8 cellular contexts compared by ENCODE assay signal in genomic region chr1:165235777-165236285, GRCh38.
DNase-seq lines count a peak whose midpoint lies in the region; ATAC-seq and TF ChIP-seq lines count a peak whose summit lies in the region.

No MANE protein-coding gene starts in this region.

- POLR2A ChIA-PET in WTC11 (lab: Charles Lee), result interaction anchor here (0.6 kb wide), 1 partner anchor 214 kb away, joined by 5 read pairs; no protein-coding TSS in a partner anchor

- TF ChIP-seq EP300 in tibial nerve (IDR thresholded peaks at IDR 0.05), result no peak

- no peak for TF ChIP-seq POLR2A in tibial nerve (IDR thresholded peaks at IDR 0.05)

- DNase-seq in NCI-H2107 treated with DMSO at 0.1 percent for 48 hours (lab: John Stamatoyannopoulos, UW; ENCODE audit: unreplicated experiment) (peak; percentile 39), NCI-H2107 (lab: John Stamatoyannopoulos, UW) (no peak), WTC11 (ENCODE audit: low spot score) (peak; percentile 66), left lobe of liver (ENCODE audit: low spot score) (peak; percentile 50), tibial nerve (ENCODE audit: low spot score in 2 of 2) (no peak)
- DNase-seq in activated CD4-positive, alpha-beta T cell treated with anti-CD3 and anti-CD28 coated beads for 4 hours, result no peak

- ATAC-seq in WTC11 (peak; percentile 84), left lobe of liver (peak; percentile 65), GM18520 (IDR thresholded peaks at IDR 0.05; ENCODE audit: unreplicated experiment) (no peak), HG03280 (IDR thresholded peaks at IDR 0.05; ENCODE audit: unreplicated experiment) (no peak)

- peak overlapping the region; percentile 72 for H3K4me3 Mint-ChIP-seq in WTC11

- peaks cover 0 to 49% of the 10 kb centered on the region in 2 donors for H3K27me3 ChIP-seq in tibial nerve

- CTCF ChIA-PET in WTC11 (lab: Charles Lee), result interaction anchor here (0.6 to 1.3 kb wide), 4 partner anchors 17 to 189 kb away, joined by 3 to 6 read pairs (median 3); no protein-coding TSS in a partner anchor

- H3K4me3 ChIP-seq in tibial nerve, result peak overlapping the region in 3 of 4 donors; percentile 14 to 45 (median 14)

- H3K36me3 ChIP-seq in tibial nerve, result no peaks in the 10 kb centered on the region

- 1 to 2% methylated on average over 29 to 32 of the region's 33 CpGs for WGBS in tibial nerve, 2 donors

- no peaks in the 10 kb centered on the region for H3K36me3 Mint-ChIP-seq in WTC11

- H3K27ac Mint-ChIP-seq in WTC11, result no peak overlapping the region

- H3K27me3 Mint-ChIP-seq in WTC11 (ENCODE audit: low read depth), result peaks cover 91% of the 10 kb centered on the region

- peaks cover 15% of the 10 kb centered on the region for H3K4me1 Mint-ChIP-seq in WTC11

- H3K9me3 Mint-ChIP-seq in WTC11, result no peaks in the 10 kb centered on the region

- no peaks in the 10 kb centered on the region for H3K9me3 ChIP-seq in tibial nerve

- no peak for TF ChIP-seq CTCF in WTC11 (IDR thresholded peaks at IDR 0.05)
- TF ChIP-seq CTCF in tibial nerve (IDR thresholded peaks at IDR 0.05), result no peak

- H3K27ac ChIP-seq in tibial nerve, result no peak overlapping the region

- peaks cover 0 to 13% (median 0%) of the 10 kb centered on the region in 4 donors for H3K4me1 ChIP-seq in tibial nerve

TF ChIP-seq in WTC11, 78 proteins besides CTCF, POLR2A, EP300 and RAD21:
- no peak for TF ChIP-seq ZMAT4 (CRISPR knock-in tag; IDR thresholded peaks at IDR 0.05)
- TF ChIP-seq TP53 (CRISPR knock-in tag; IDR thresholded peaks at IDR 0.05), result no peak
- no peak for TF ChIP-seq ZNF423 (CRISPR knock-in tag; IDR thresholded peaks at IDR 0.05)
- TF ChIP-seq OVOL2 (CRISPR knock-in tag; IDR thresholded peaks at IDR 0.05; ENCODE audit: borderline replicate concordance), result no peak
- TF ChIP-seq ZNF425 (CRISPR knock-in tag; conservative IDR thresholded peaks at IDR 0.05), result no peak
- no peak for TF ChIP-seq NFYB (CRISPR knock-in tag; conservative IDR thresholded peaks at IDR 0.05; ENCODE audit: low read depth)
TF ChIP-seq in WTC11: peak in this region for 0.

Comparison
In these comparisons a context has a peak if more than half of its experiments do, and no peak if none do; other contexts are left out.
1. DNase-seq: peak in NCI-H2107 treated with DMSO at 0.1 percent for 48 hours (single experiment), WTC11 (single experiment) and left lobe of liver (single experiment); none in NCI-H2107 (single experiment), tibial nerve (0 of 2) and activated CD4-positive, alpha-beta T cell treated with anti-CD3 and anti-CD28 coated beads for 4 hours (0 of 2).
2. ATAC-seq: peak in WTC11 (single experiment) and left lobe of liver (single experiment); none in GM18520 (single experiment) and HG03280 (single experiment).